In genomic region chr12:77232045-77232444, GRCh38 we compare ENCODE assay signal across 16 cellular contexts.
DNase-seq lines count a peak whose midpoint lies in the region; ATAC-seq and TF ChIP-seq lines count a peak whose summit lies in the region.
"Had no signal": no experiment of that assay in that cellular context is flagged by ENCODE, and none has a peak within 500 bp of the region (broad histone marks: within the 10 kb centered on the region; RNA-seq: fewer than 3 reads in every experiment).

No MANE protein-coding gene starts in this region.

- no peak for TF ChIP-seq POLR2A in breast epithelium (IDR thresholded peaks at IDR 0.05)

- H3K79me2 ChIP-seq in hepatocyte: no peaks in the 10 kb centered on the region

- H3K4me3 ChIP-seq in breast epithelium (peak overlapping the region in 1 of 3 donors; percentile 23), hepatocyte (no peak overlapping the region)
- H3K4me3 ChIP-seq: testis had no signal

- H3K36me3 ChIP-seq in breast epithelium (no peaks in the 10 kb centered on the region), hepatocyte (replicated peaks; ENCODE audit: insufficient read depth, low read depth) (no peaks in the 10 kb centered on the region)

- intact Hi-C loops in breast epithelium (cut with DNase I; ENCODE audit: low total_unique reads): no loop called here

- TF ChIP-seq CTCF in breast epithelium (IDR thresholded peaks at IDR 0.05) (no peak), hepatocyte (IDR thresholded peaks at IDR 0.05; ENCODE audit: poor library complexity) (no peak)

- no peaks in the 10 kb centered on the region for H3K4me1 ChIP-seq in breast epithelium
- no peaks in the 10 kb centered on the region for H3K4me1 ChIP-seq in hepatocyte (ENCODE audit: insufficient read depth)

- no peaks in the 10 kb centered on the region for H3K9me2 ChIP-seq in hepatocyte (replicated peaks; ENCODE audit: insufficient read depth)

- no peak overlapping the region for H2AFZ ChIP-seq in hepatocyte

- H3K27me3 ChIP-seq in breast epithelium (no peaks in the 10 kb centered on the region), hepatocyte (no peaks in the 10 kb centered on the region)
- H3K27me3 ChIP-seq: testis had no signal

- H3K9me3 ChIP-seq in breast epithelium: no peaks in the 10 kb centered on the region
- no peaks in the 10 kb centered on the region for H3K9me3 ChIP-seq in hepatocyte (ENCODE audit: low read depth)
- H3K9me3 ChIP-seq: testis had no signal

- no peak for ATAC-seq in HG03439 (IDR thresholded peaks at IDR 0.05; ENCODE audit: unreplicated experiment)
- no peak for ATAC-seq in GM19035 (IDR thresholded peaks at IDR 0.05; ENCODE audit: unreplicated experiment)
- ATAC-seq: Panc1 had no signal

- 36% methylated on average over 1 of the region's 1 CpG for WGBS in hepatocyte (ENCODE audit: low lambda C conversion rate, missing lambda C conversion rate)

- H3K27ac ChIP-seq in breast epithelium: peak overlapping the region; percentile 56 to 90
- H3K27ac ChIP-seq in hepatocyte: peak overlapping the region; percentile 63
- H3K27ac ChIP-seq: 22Rv1 had no signal

- H4K20me1 ChIP-seq in hepatocyte (ENCODE audit: insufficient read depth, poor library complexity, severe bottlenecking): no peaks in the 10 kb centered on the region

- no peak overlapping the region for H3K4me2 ChIP-seq in hepatocyte

- DNase-seq in NCI-H1105 treated with DMSO at 0.1 percent for 48 hours (lab: John Stamatoyannopoulos, UW) (peak; percentile 11), NCI-H1105 (lab: John Stamatoyannopoulos, UW) (no peak), breast epithelium (ENCODE audit: low spot score in 2 of 2) (no peak), hepatocyte (ENCODE audit: low spot score) (peak; percentile 51), NCI-H2171 (lab: John Stamatoyannopoulos, UW) (no peak), NCI-H446 treated with DMSO at 0.1 percent for 48 hours (lab: John Stamatoyannopoulos, UW) (no peak)
- DNase-seq: activated CD4-positive, alpha-beta memory T cell treated with anti-CD3 and anti-CD28 coated beads for 36 hours; activated gamma-delta T cell; naive thymus-derived CD4-positive, alpha-beta T cell; NCI-H1048; NCI-H524 treated with DMSO at 0.1 percent for 48 hours had no signal

Comparison
In these comparisons a context has a peak if more than half of its experiments do, and no peak if none do; other contexts are left out.
1. DNase-seq: peak in NCI-H1105 treated with DMSO at 0.1 percent for 48 hours (single experiment) and hepatocyte (single experiment); none in NCI-H1105 (single experiment), breast epithelium (0 of 2), NCI-H2171 (single experiment) and NCI-H446 treated with DMSO at 0.1 percent for 48 hours (single experiment).